21 cellular contexts compared by ENCODE assay signal in genomic region chr6:109485536-109485935, GRCh38. TPM values are rescaled to one million over a fixed set of nuclear protein-coding genes. Genes with fewer than 3 reads are reported as not detected.
A peak's percentile ranks its signal among the peaks of the same experiment; 100 is the strongest.
DNase-seq lines count a peak whose midpoint lies in the region; ATAC-seq, FAIRE-seq and TF ChIP-seq lines count a peak whose summit lies in the region.
"Had no signal": no experiment of that assay in that cellular context is flagged by ENCODE, and none has a peak within 500 bp of the region (broad histone marks: within the 10 kb centered on the region; RNA-seq: fewer than 3 reads in every experiment).

No MANE protein-coding gene starts in this region.

- H3K27me3 ChIP-seq in bronchial epithelial cell (ENCODE audit: control insufficient read depth, insufficient read depth, low read length) (no peaks in the 10 kb centered on the region), neuronal stem cell (ENCODE audit: control insufficient read depth in 3 of 3, insufficient read depth in 3 of 3, low read depth in 1 of 3, low read length in 3 of 3) (peaks cover 0 to 27% (median 2%) of the 10 kb centered on the region in 3 experiments)
- H3K27me3 ChIP-seq: MG63, SJSA1 had no signal

- H3K4ac ChIP-seq in neuronal stem cell (ENCODE audit: low read length), result no peak overlapping the region

- H2AFZ ChIP-seq in neuronal stem cell (ENCODE audit: low read length), result no peak overlapping the region

- H3K27ac Mint-ChIP-seq in activated T-cell treated with anti-CD3 and anti-CD28 coated beads, Interleukin-2, amount 50 U/mL, for 72 hours, result peak overlapping the region; percentile 88
- H3K27ac Mint-ChIP-seq in memory B cell, result peak overlapping the region; percentile 95
- peak overlapping the region; percentile 85 for H3K27ac Mint-ChIP-seq in type B pancreatic cell
- H3K27ac Mint-ChIP-seq: H9, HFFc6 had no signal

- no peak overlapping the region for H3K23ac ChIP-seq in neuronal stem cell (ENCODE audit: low read depth, low read length, poor library complexity)

- no peak overlapping the region for H3K9ac ChIP-seq in neuronal stem cell (ENCODE audit: low read depth, low read length, poor library complexity)

- H4K8ac ChIP-seq in neuronal stem cell (ENCODE audit: low read depth, low read length), result no peak overlapping the region

- H3K36me3 Mint-ChIP-seq in activated T-cell treated with anti-CD3 and anti-CD28 coated beads, Interleukin-2, amount 50 U/mL, for 72 hours (ENCODE audit: insufficient read depth in 2 of 2), result peaks cover 5 to 9% of the 10 kb centered on the region in 2 donors
- peaks cover 9% of the 10 kb centered on the region for H3K36me3 Mint-ChIP-seq in memory B cell
- H3K36me3 Mint-ChIP-seq in type B pancreatic cell, result peaks cover 15% of the 10 kb centered on the region

- H3K4me3 Mint-ChIP-seq in activated T-cell treated with anti-CD3 and anti-CD28 coated beads, Interleukin-2, amount 50 U/mL, for 72 hours, result peak overlapping the region in 1 of 2 donors; percentile 74
- H3K4me3 Mint-ChIP-seq in memory B cell (no peak overlapping the region), type B pancreatic cell (peak overlapping the region; percentile 42)
- H3K4me3 Mint-ChIP-seq: H9, HFFc6 had no signal

- no peak overlapping the region for H3K27ac ChIP-seq in neuronal stem cell (replicated peaks; ENCODE audit: low read length)
- H3K27ac ChIP-seq: HL-60, SJSA1 had no signal

- no peaks in the 10 kb centered on the region for H3K27me3 Mint-ChIP-seq in activated T-cell treated with anti-CD3 and anti-CD28 coated beads, Interleukin-2, amount 50 U/mL, for 72 hours (ENCODE audit: low read depth)
- H3K27me3 Mint-ChIP-seq in memory B cell (no peaks in the 10 kb centered on the region), type B pancreatic cell (no peaks in the 10 kb centered on the region)

- H3K4me3 ChIP-seq in bronchial epithelial cell (ENCODE audit: low read depth, low read length) (no peak overlapping the region), neuronal stem cell (ENCODE audit: low read length in 2 of 2) (no peak overlapping the region)
- H3K4me3 ChIP-seq: K562, MG63, SJSA1 had no signal

- no CpG with 5 or more reads among the region's 2 CpGs for WGBS in neuronal stem cell (ENCODE audit: extremely low coverage in 2 of 2, insufficient read length in 2 of 2, insufficient replicate concordance in 1 of 2), 2 donors

- no peak for FAIRE-seq in bronchial epithelial cell (lab: Jason Lieb, UNC)
- FAIRE-seq: HepG2, K562 had no signal

- no peak for TF ChIP-seq CTCF in bronchial epithelial cell (IDR thresholded peaks at IDR 0.05; ENCODE audit: insufficient read depth, low read length, severe bottlenecking)
- TF ChIP-seq CTCF in type B pancreatic cell (conservative IDR thresholded peaks at IDR 0.05), result no peak

- no peak overlapping the region for H3K4me2 ChIP-seq in neuronal stem cell (ENCODE audit: insufficient read depth, low read length, poor library complexity, severe bottlenecking)

- H2AK5ac ChIP-seq in neuronal stem cell (ENCODE audit: low read depth, low read length), result no peak overlapping the region

- H2BK120ac ChIP-seq in neuronal stem cell (ENCODE audit: low read depth, low read length), result no peak overlapping the region

- ATAC-seq in activated T-cell treated with anti-CD3 and anti-CD28 coated beads, Interleukin-2, amount 50 U/mL, for 72 hours (replicated peaks in 1 of 2), result peak in 1 of 2 donors; percentile 1
- no peak for ATAC-seq in memory B cell (ENCODE audit: low read depth)
- ATAC-seq in HG03460 (IDR thresholded peaks at IDR 0.05; ENCODE audit: unreplicated experiment), result no peak
- ATAC-seq: HepG2, K562, Right ventricle myocardium inferior had no signal

- H2BK12ac ChIP-seq in neuronal stem cell (ENCODE audit: low read length), result no peak overlapping the region

- peaks cover 0 to 7% of the 10 kb centered on the region in 2 donors for H3K9me3 ChIP-seq in neuronal stem cell (replicated peaks in 1 of 2; ENCODE audit: control insufficient read depth in 2 of 2, insufficient read depth in 1 of 2, low read depth in 1 of 2, low read length in 2 of 2)
- H3K9me3 ChIP-seq: BE2C, Caco-2, MG63, SJSA1 had no signal

- H2BK15ac ChIP-seq in neuronal stem cell (ENCODE audit: low read length), result no peak overlapping the region

- H2BK5ac ChIP-seq in neuronal stem cell (ENCODE audit: low read length), result no peak overlapping the region

- H3K36me3 ChIP-seq in bronchial epithelial cell (ENCODE audit: control insufficient read depth, insufficient read depth, low read length) (peaks cover 6% of the 10 kb centered on the region), neuronal stem cell (replicated peaks in 1 of 2; ENCODE audit: control insufficient read depth in 2 of 2, insufficient read depth in 2 of 2, low read length in 2 of 2) (peaks cover 4 to 14% of the 10 kb centered on the region in 2 donors)

- no peak overlapping the region for H3K18ac ChIP-seq in neuronal stem cell (ENCODE audit: low read length)

- H4K91ac ChIP-seq in neuronal stem cell (ENCODE audit: low read depth, low read length, poor library complexity), result no peak overlapping the region

- no peak overlapping the region for H3K14ac ChIP-seq in neuronal stem cell (ENCODE audit: low read length)

- H3K9me3 Mint-ChIP-seq in activated T-cell treated with anti-CD3 and anti-CD28 coated beads, Interleukin-2, amount 50 U/mL, for 72 hours, result no peaks in the 10 kb centered on the region
- H3K9me3 Mint-ChIP-seq in memory B cell (no peaks in the 10 kb centered on the region), type B pancreatic cell (no peaks in the 10 kb centered on the region)
- H3K9me3 Mint-ChIP-seq: H9, HFFc6 had no signal

- no peak for DNase-seq in activated T-cell treated with anti-CD3 and anti-CD28 coated beads, Interleukin-2, amount 50 U/mL, for 72 hours
- no peak for DNase-seq in activated T-cell treated with anti-CD3 and anti-CD28 coated beads, Interleukin-2, amount 50 U/mL, for 48 hours
- DNase-seq in bronchial epithelial cell (ENCODE audit: low read depth), result peak; percentile 61
- no peak for DNase-seq in memory B cell (ENCODE audit: low spot score in 2 of 2)
- DNase-seq in type B pancreatic cell (ENCODE audit: extremely low spot score, unreplicated experiment), result no peak
- no peak for DNase-seq in iPS-NIHi7 (ENCODE audit: extremely low spot score)
- no peak for DNase-seq in neuronal stem cell (ENCODE audit: low spot score)
- DNase-seq: BE2C, Caco-2, DMS79 treated with DMSO at 0.1 percent for 48 hours, H9, HFFc6, MG63, NCI-H187 treated with DMSO at 0.1 percent for 48 hours, NCI-H226 had no signal

- H3K79me1 ChIP-seq in neuronal stem cell (ENCODE audit: low read depth, low read length), result no peaks in the 10 kb centered on the region

- H3K4me1 Mint-ChIP-seq in activated T-cell treated with anti-CD3 and anti-CD28 coated beads, Interleukin-2, amount 50 U/mL, for 72 hours (ENCODE audit: low read depth), result peaks cover 52% of the 10 kb centered on the region
- H3K4me1 Mint-ChIP-seq in memory B cell (peaks cover 18% of the 10 kb centered on the region), type B pancreatic cell (ENCODE audit: unreplicated experiment) (peaks cover 16% of the 10 kb centered on the region)

- peaks cover 0 to under 1% of the 10 kb centered on the region in 2 donors for H3K4me1 ChIP-seq in neuronal stem cell (ENCODE audit: control insufficient read depth in 2 of 2, insufficient read depth in 1 of 2, low read depth in 1 of 2, low read length in 2 of 2)

RNA-seq across cellular contexts. Expression of gene ZBTB24, which starts 2.5 kb away (rescaled TPM):
- total RNA-seq in activated T-cell treated with anti-CD3 and anti-CD28 coated beads, Interleukin-2, amount 50 U/mL, for 72 hours, result 10 to 100 TPM; 14.2 to 15.9 TPM
- total RNA-seq in bronchial epithelial cell, result 4.6 and 6.3 TPM in 2 replicates
- total RNA-seq in type B pancreatic cell (ENCODE audit: low replicate concordance), result 7.7 and 10.6 TPM in 2 replicates
- polyA plus RNA-seq in neuronal stem cell (2013, experiment 1 of 2), result 5.3 TPM
- polyA plus RNA-seq in neuronal stem cell (2013, experiment 2 of 2), result 5.3 TPM

RNA-seq across cellular contexts. Expression of gene MICAL1, which starts 30.0 kb away (rescaled TPM):
- 10 to 100 TPM; 70.4 to 76.7 TPM for total RNA-seq in activated T-cell treated with anti-CD3 and anti-CD28 coated beads, Interleukin-2, amount 50 U/mL, for 72 hours
- total RNA-seq in bronchial epithelial cell (12.4 and 14.2 TPM in 2 replicates), type B pancreatic cell (ENCODE audit: low replicate concordance) (27.7 and 49.7 TPM in 2 replicates)
- 43.9 TPM for polyA plus RNA-seq in neuronal stem cell (2013, experiment 1 of 2)
- polyA plus RNA-seq in neuronal stem cell (2013, experiment 2 of 2), result 41.6 TPM

RNA-seq across cellular contexts. Expression of gene SMPD2, which starts 45.0 kb away (rescaled TPM):
- 1 to 10 TPM; 6.7 to 8.8 TPM for total RNA-seq in activated T-cell treated with anti-CD3 and anti-CD28 coated beads, Interleukin-2, amount 50 U/mL, for 72 hours
- total RNA-seq in bronchial epithelial cell (18.9 and 19.7 TPM in 2 replicates), type B pancreatic cell (ENCODE audit: low replicate concordance) (13.7 and 23.5 TPM in 2 replicates)
- polyA plus RNA-seq in neuronal stem cell (2013, experiment 1 of 2), result 6.4 TPM
- 5.9 TPM for polyA plus RNA-seq in neuronal stem cell (2013, experiment 2 of 2)

RNA-seq across cellular contexts. Expression of gene PPIL6, which starts 45.1 kb away (rescaled TPM):
- under 1 TPM; 0.17 to 0.56 TPM for total RNA-seq in activated T-cell treated with anti-CD3 and anti-CD28 coated beads, Interleukin-2, amount 50 U/mL, for 72 hours
- total RNA-seq in bronchial epithelial cell (8.4 and 9.3 TPM in 2 replicates), type B pancreatic cell (ENCODE audit: low replicate concordance) (3.4 and 6.1 TPM in 2 replicates)
- 6.1 TPM for polyA plus RNA-seq in neuronal stem cell (2013, experiment 1 of 2)
- polyA plus RNA-seq in neuronal stem cell (2013, experiment 2 of 2), result 6.1 TPM
- total RNA-seq: Caco-2 had no signal
